Comparison of ENCODE assay signal across 9 cellular contexts in genomic region chr7:117517194-117517593, GRCh38. TPM values are rescaled to one million over a fixed set of nuclear protein-coding genes. Genes with fewer than 3 reads are reported as not detected.
"Had no signal": no experiment of that assay in that cellular context is flagged by ENCODE, and none has a peak within 500 bp of the region (broad histone marks: within the 10 kb centered on the region; RNA-seq: fewer than 3 reads in every experiment).

No MANE protein-coding gene starts in this region.

RNA-seq across cellular contexts. Expression of gene CFTR, which starts 37.4 kb away (rescaled TPM):
- total RNA-seq: activated naive CD4-positive, alpha-beta T cell treated with anti-CD3 and anti-CD28 coated beads for 36 hours; activated naive CD4-positive, alpha-beta T cell treated with anti-CD3 and anti-CD28 coated beads, Interleukin-2, amount 50 U/mL, for 72 hours; activated naive CD8-positive, alpha-beta T cell treated with anti-CD3 and anti-CD28 coated beads for 36 hours; activated naive CD8-positive, alpha-beta T cell treated with anti-CD3 and anti-CD28 coated beads, Interleukin-2, amount 10 ng/mL, durations not matched to agents 7 days and 5 days; activated T-cell treated with anti-CD3 and anti-CD28 coated beads, Interleukin-2, amount 50 U/mL, for 72 hours; activated T-helper 1 cell treated with anti-CD3 and anti-CD28 coated beads, Interleukin-12 subunit alpha, Interleukin-12 subunit beta, Interleukin-2, Interleukin-4 antibody, amounts not matched to agents 30 ng/mL and 10 ng/mL and 1 ng/mL, durations not matched to agents 14 hours and 24 hours and 36 hours; activated T-helper 17 cell treated with anti-CD3 and anti-CD28 coated beads, Interleukin-2, amount 50 U/mL, for 72 hours; activated T-helper 2 cell treated with anti-CD3 and anti-CD28 coated beads, Interferon-gamma antibody, Interleukin-2, Interleukin-4, amounts not matched to agents 10 μg/mL and 5 μg/mL and 100 μg/mL, durations not matched to agents 14 hours and 24 hours and 36 hours; chondrocyte had no signal
